8 cellular contexts compared by ENCODE assay signal in the genomic region with DNA sequence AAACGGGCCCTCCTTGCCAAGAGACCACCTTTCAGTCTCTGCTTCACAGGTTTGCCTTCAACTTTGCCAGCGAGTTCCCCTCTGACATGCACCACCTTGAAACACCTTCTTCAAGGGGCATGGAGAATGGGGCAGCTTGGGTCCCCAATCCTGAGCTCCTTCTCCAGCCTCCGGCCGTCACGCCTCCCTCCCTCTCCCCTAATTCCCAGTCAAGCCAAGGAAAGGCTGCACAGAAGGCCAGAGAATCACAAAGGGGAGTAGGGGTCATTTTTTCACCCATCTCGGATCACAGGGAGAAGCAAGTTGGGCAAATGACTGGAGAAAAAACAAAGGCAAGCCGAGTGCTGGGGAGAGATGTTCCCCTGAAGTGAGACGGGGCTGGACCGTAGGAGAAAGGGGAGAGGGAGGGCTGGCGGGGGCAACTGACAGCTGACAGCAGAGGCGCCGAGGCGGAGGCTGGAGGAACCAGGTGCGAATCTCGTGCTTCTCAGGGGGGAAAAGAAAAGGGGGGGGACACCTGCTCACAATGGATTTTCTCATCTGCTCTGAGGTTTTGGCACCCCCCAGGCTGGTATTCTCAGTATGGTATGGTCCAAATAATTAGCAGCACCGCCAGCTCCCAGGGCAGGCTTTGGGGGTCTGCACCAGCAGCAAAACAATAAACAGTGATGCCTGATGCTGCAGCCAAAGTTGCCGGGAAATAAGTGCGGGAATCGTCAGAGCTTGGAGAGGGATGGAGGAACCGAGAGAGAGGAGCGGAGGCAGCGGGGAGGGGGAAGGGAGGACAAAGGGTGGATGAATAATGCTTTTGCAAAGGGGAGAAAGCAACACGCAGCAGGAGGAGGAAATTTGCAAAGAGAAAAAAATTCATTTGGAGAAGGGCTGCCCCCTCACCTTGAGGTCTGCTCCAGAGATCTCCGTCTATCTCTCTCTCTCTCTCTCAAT. TPM values are rescaled to one million over a fixed set of nuclear protein-coding genes. Genes with fewer than 3 reads are reported as not detected.
DNase-seq lines count a peak whose midpoint lies in the region; ATAC-seq and TF ChIP-seq lines count a peak whose summit lies in the region.

No MANE protein-coding gene starts in this region.

- no peak for DNase-seq in heart right ventricle
- DNase-seq in left ventricle myocardium superior: no peak
- DNase-seq in HT-29 (ENCODE audit: low spot score): no peak
- no peak for DNase-seq in GM19238 (ENCODE audit: insufficient read length, low spot score)

- ATAC-seq in heart right ventricle (no peak), left ventricle myocardium superior (no peak), GM19395 (IDR thresholded peaks at IDR 0.05; ENCODE audit: unreplicated experiment) (no peak)

- intact Hi-C loops in heart right ventricle (cut with DNase I): loop anchor here in 9 of 10 donors (5.0 to 10.0 kb wide), 6 partner anchors 154 to 866 kb away; no protein-coding TSS in a partner anchor
- intact Hi-C loops in left ventricle myocardium superior (cut with micrococcal nuclease): no loop called here

- no peaks in the 10 kb centered on the region for H3K9me3 ChIP-seq in heart right ventricle

- WGBS in heart right ventricle, 2 donors: 1 to 3% methylated on average over 24 of the region's 24 CpGs

- H3K36me3 ChIP-seq in heart right ventricle: no peaks in the 10 kb centered on the region

- H3K4me3 ChIP-seq in heart right ventricle: peak overlapping the region; percentile 18 to 57 (median 44)

- H3K27ac ChIP-seq in heart right ventricle (peak overlapping the region in 4 of 10 donors; percentile 5 to 25 (median 22)), angular gyrus (ENCODE audit: low read depth, low read length) (peak overlapping the region; percentile 88), layer of hippocampus (ENCODE audit: low read depth, low read length) (peak overlapping the region; percentile 67), temporal lobe (ENCODE audit: low read depth, low read length) (peak overlapping the region; percentile 93)

- H3K4me1 ChIP-seq in heart right ventricle: peaks cover 3 to 80% (median 55%) of the 10 kb centered on the region in 9 donors

- H3K27me3 ChIP-seq in heart right ventricle (peaks cover 0 to 70% (median 50%) of the 10 kb centered on the region in 7 donors), layer of hippocampus (ENCODE audit: control insufficient read depth, insufficient read depth, low read length) (peaks cover 7% of the 10 kb centered on the region)

- TF ChIP-seq CTCF in heart right ventricle (IDR thresholded peaks at IDR 0.05): no peak

RNA-seq across cellular contexts. Expression of a gene that starts 0.6 kb away (rescaled TPM):
- total RNA-seq in heart right ventricle: 1 to 10 TPM in 2 of 10 donors, under 1 TPM in 7, not detected in 1; 0.17 to 1.1 (median 0.55) TPM
- 1 to 10 TPM in 1 of 2 donors, under 1 TPM in 1; 0.43 to 3.4 TPM for polyA plus RNA-seq in heart right ventricle
- total RNA-seq in left ventricle myocardium superior: 1.2 TPM
- 3.7 TPM for total RNA-seq in temporal lobe
- not detected in 2 replicates for total RNA-seq in HT-29 (2014; rRNA removed; shearing (Covaris generic))

RNA-seq across cellular contexts. Expression of a gene that starts 8.5 kb away (rescaled TPM):
- total RNA-seq in heart right ventricle (1 to 10 TPM; 4.0 to 9.0 (median 7.1) TPM), left ventricle myocardium superior (7.7 TPM), temporal lobe (9.8 TPM)
- polyA plus RNA-seq in heart right ventricle: 1 to 10 TPM; 2.9 to 9.0 TPM
- 19.1 and 19.8 TPM in 2 replicates for total RNA-seq in HT-29 (2014; rRNA removed; shearing (Covaris generic))

RNA-seq across cellular contexts. Expression of a gene that starts 18.9 kb away (rescaled TPM):
- 10 to 100 TPM; 32.6 to 56.5 (median 41.6) TPM for total RNA-seq in heart right ventricle
- polyA plus RNA-seq in heart right ventricle: 10 to 100 TPM; 22.3 to 31.6 TPM
- 47.8 TPM for total RNA-seq in left ventricle myocardium superior
- 16.0 TPM for total RNA-seq in temporal lobe
- total RNA-seq in HT-29 (2014; rRNA removed; shearing (Covaris generic)): 63.0 and 65.9 TPM in 2 replicates

RNA-seq across cellular contexts. Expression of a gene that starts 51.6 kb away (rescaled TPM):
- total RNA-seq in heart right ventricle (100 to 1,000 TPM in 4 of 10 donors, 10 to 100 TPM in 6; 39.8 to 197 (median 71.6) TPM), left ventricle myocardium superior (121 TPM), temporal lobe (11.3 TPM)
- polyA plus RNA-seq in heart right ventricle: 100 to 1,000 TPM; 167 to 184 TPM
- total RNA-seq in HT-29 (2014; rRNA removed; shearing (Covaris generic)): not detected in 2 replicates
